In the genomic region with DNA sequence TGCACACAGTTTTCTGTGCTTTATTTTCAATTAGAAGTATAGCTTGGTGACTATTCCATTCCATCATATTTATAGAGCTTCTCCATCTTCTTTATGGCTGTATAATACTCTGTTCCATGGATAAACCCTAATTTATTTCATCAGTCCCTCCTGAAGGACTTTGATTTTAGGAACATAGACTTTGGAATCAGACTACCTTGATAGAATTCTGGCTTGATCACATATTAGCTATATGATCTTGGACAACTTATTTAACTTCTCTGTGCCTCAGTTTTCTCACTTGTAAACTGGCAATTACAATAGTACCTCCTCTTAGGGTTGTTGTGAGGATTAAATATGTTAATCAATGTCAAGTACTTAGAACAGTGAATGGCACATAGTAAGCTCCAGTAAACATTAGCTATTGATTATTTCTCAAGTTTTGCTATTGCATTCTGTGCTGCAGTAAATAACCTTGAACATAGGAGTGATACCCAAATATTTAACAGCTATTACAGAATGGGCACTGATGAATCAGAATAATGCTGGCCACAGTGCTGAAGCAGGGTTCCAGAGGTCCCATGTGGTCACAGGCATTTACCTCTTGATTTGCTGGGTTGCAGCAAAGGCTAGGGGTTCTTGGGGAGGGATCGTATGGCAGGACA, we compare ENCODE assay signal across 26 cellular contexts. TPM values are rescaled to one million over a fixed set of nuclear protein-coding genes. Genes with fewer than 3 reads are reported as not detected.
A peak's percentile ranks its signal among the peaks of the same experiment; 100 is the strongest.
DNase-seq lines count a peak whose midpoint lies in the region; ATAC-seq, FAIRE-seq and TF ChIP-seq lines count a peak whose summit lies in the region.
"Had no signal": no experiment of that assay in that cellular context is flagged by ENCODE, and none has a peak within 500 bp of the region (broad histone marks: within the 10 kb centered on the region; RNA-seq: fewer than 3 reads in every experiment).

No MANE protein-coding gene starts in this region.

- TF ChIP-seq CTCF in GM23338 (conservative IDR thresholded peaks at IDR 0.05; ENCODE audit: low read depth in 2 of 2) (no peak), HepG2 (CRISPR knock-in tag; IDR thresholded peaks at IDR 0.05) (no peak), foreskin fibroblast (IDR thresholded peaks at IDR 0.05; ENCODE audit: low read depth, low read length) (no peak), body of pancreas (IDR thresholded peaks at IDR 0.05) (no peak)

- no peak for ATAC-seq in GM23338
- peak; percentile 60 for ATAC-seq in HepG2
- no peak for ATAC-seq in body of pancreas
- ATAC-seq: A549, GM12878 had no signal

- intact Hi-C loops in HepG2 (cut with micrococcal nuclease; ENCODE audit: unreplicated experiment) (loop anchor here (1.0 kb wide), 1 partner anchor 113 kb away; no protein-coding TSS in a partner anchor), body of pancreas (cut with DNase I) (no loop called here)

- no peak for FAIRE-seq in HepG2 (lab: Jason Lieb, UNC)
- FAIRE-seq: A549, D721Med, GM12878, GM18507, GM19239, H54 had no signal

- TF ChIP-seq RAD21 in Ishikawa (IDR thresholded peaks at IDR 0.05; ENCODE audit: low read depth) (no peak), HepG2 (CRISPR knock-in tag; IDR thresholded peaks at IDR 0.05) (no peak)

- peaks cover 10% of the 10 kb centered on the region; the same call in 2 of the 3 replicates for H3K4me1 Mint-ChIP-seq in GM23338
- H3K4me1 Mint-ChIP-seq: CD14-positive monocyte; CD8-positive, alpha-beta memory T cell had no signal

- H3K27ac ChIP-seq in GM23338 (ENCODE audit: low read depth) (no peak overlapping the region), HepG2 (ENCODE audit: extremely low read length, insufficient read depth, low read length) (no peak overlapping the region), body of pancreas (no peak overlapping the region)
- H3K27ac ChIP-seq: A549; BLaER1 treated with 17β-estradiol and CSF1 and Interleukin-3, amounts not matched to agents 10 nM and 100 nM had no signal

- H3K4me1 ChIP-seq in GM23338 (ENCODE audit: insufficient read depth) (peaks cover 9% of the 10 kb centered on the region), HepG2 (ENCODE audit: insufficient read depth, low read length) (peaks cover 44% of the 10 kb centered on the region), body of pancreas (no peaks in the 10 kb centered on the region)
- H3K4me1 ChIP-seq: BE2C; BLaER1 treated with 17β-estradiol and CSF1 and Interleukin-3, amounts not matched to agents 10 nM and 100 nM; HAP-1 had no signal

- in situ Hi-C loops in HepG2 (cut with HindIII; ENCODE audit: extremely low pct_ligation_motif_present, low pct_unique_long_range_greater_than_20kb), result no loop called here

- no peaks in the 10 kb centered on the region for H3K9me3 Mint-ChIP-seq in GM23338
- H3K9me3 Mint-ChIP-seq: CD4-positive, alpha-beta T cell had no signal

- H3K27me3 ChIP-seq in GM23338 (ENCODE audit: insufficient read depth) (no peaks in the 10 kb centered on the region), HepG2 (ENCODE audit: control insufficient read depth in 1 of 2, insufficient read depth in 2 of 2, low read length in 2 of 2) (no peaks in the 10 kb centered on the region), body of pancreas (no peaks in the 10 kb centered on the region)
- H3K27me3 ChIP-seq: BE2C; BLaER1 treated with 17β-estradiol and CSF1 and Interleukin-3, amounts not matched to agents 10 nM and 100 nM had no signal

- CTCF ChIA-PET in HepG2 (lab: Yijun Ruan, JAX; ENCODE audit: low intra/inter-chr PET ratio, low total read pairs), result no interaction called here

- BruUV-seq in HepG2 (replicated peaks; lab: Mats Ljungman, UMichigan), result no TSS peak

- peaks cover 2% of the 10 kb centered on the region for H3K27me3 Mint-ChIP-seq in GM23338 (ENCODE audit: insufficient read depth, low read depth, poor library complexity)
- H3K27me3 Mint-ChIP-seq: CD4-positive, alpha-beta T cell had no signal

- H3F3A ChIP-seq in GM23338 (replicated peaks; ENCODE audit: low read depth), result no peaks in the 10 kb centered on the region

- no peak overlapping the region for H3K9ac ChIP-seq in HepG2 (ENCODE audit: insufficient read depth, low read depth, low read length)
- H3K9ac ChIP-seq: BLaER1 treated with 17β-estradiol and CSF1 and Interleukin-3, amounts not matched to agents 10 nM and 100 nM had no signal

- no peak overlapping the region for H3K4me3 Mint-ChIP-seq in GM23338
- H3K4me3 Mint-ChIP-seq: CD14-positive monocyte; CD4-positive, alpha-beta T cell; CD8-positive, alpha-beta memory T cell had no signal

- TF ChIP-seq EP300 in Ishikawa (IDR thresholded peaks at IDR 0.05; ENCODE audit: borderline replicate concordance) (no peak), HepG2 (IDR thresholded peaks at IDR 0.05; ENCODE audit: low read depth in 2 of 2, low read length in 2 of 2) (no peak), HepG2 (CRISPR knock-in tag; IDR thresholded peaks at IDR 0.05; ENCODE audit: borderline replicate concordance) (no peak)

- H3K4me2 ChIP-seq in GM23338 (no peak overlapping the region), HepG2 (ENCODE audit: low read depth, low read length) (no peak overlapping the region)
- H3K4me2 ChIP-seq: A549; BLaER1 treated with 17β-estradiol and CSF1 and Interleukin-3, amounts not matched to agents 10 nM and 100 nM had no signal

- no peaks in the 10 kb centered on the region for H3K36me3 Mint-ChIP-seq in GM23338 (ENCODE audit: low read depth)
- H3K36me3 Mint-ChIP-seq: CD14-positive monocyte; CD8-positive, alpha-beta memory T cell had no signal

- no peaks in the 10 kb centered on the region for H3K9me3 ChIP-seq in HepG2 (ENCODE audit: low read length)
- H3K9me3 ChIP-seq in body of pancreas, result no peaks in the 10 kb centered on the region
- H3K9me3 ChIP-seq: A549; BE2C; BLaER1 treated with 17β-estradiol and CSF1 and Interleukin-3, amounts not matched to agents 10 nM and 100 nM; HAP-1 had no signal

- H3K27ac Mint-ChIP-seq in GM23338, result no peak overlapping the region
- H3K27ac Mint-ChIP-seq: CD14-positive monocyte; CD4-positive, alpha-beta T cell; CD8-positive, alpha-beta memory T cell had no signal

- TF ChIP-seq POLR2A in HepG2 (IDR thresholded peaks at IDR 0.05; ENCODE audit: insufficient read depth in 1 of 2, low read depth in 2 of 2, low read length in 2 of 2), result no peak
- TF ChIP-seq POLR2A in body of pancreas (IDR thresholded peaks at IDR 0.05), result no peak

- DNase-seq in GM23338 (ENCODE audit: low spot score) (no peak), HepG2 (ENCODE audit: low spot score) (no peak), foreskin fibroblast (no peak), body of pancreas (no peak)
- DNase-seq in stimulated activated CD4-positive, alpha-beta T cell treated with anti-CD3 and anti-CD28 coated beads, Interleukin-12 subunit alpha, Interleukin-12 subunit beta, amount 100 ng/mL, for 4 hours, result no peak
- DNase-seq: 8988T; ACHN; AML-193; BE2C; CD4-positive, alpha-beta T cell; CD8-positive, alpha-beta memory T cell; DMS 273 treated with DMSO at 0.1 percent for 48 hours; DMS79; EL; GDM1; GOT3 had no signal

- WGBS in HepG2 (ENCODE audit: low lambda C conversion rate), result 100% methylated on average over 1 of the region's 1 CpG
- WGBS in body of pancreas, 2 donors, result 52 to 78% methylated on average over 1 of the region's 1 CpG

- no peaks in the 10 kb centered on the region for H3K9me2 ChIP-seq in GM23338 (ENCODE audit: insufficient read depth)

- H3K79me2 ChIP-seq in GM23338 (replicated peaks; ENCODE audit: insufficient read depth) (no peaks in the 10 kb centered on the region), HepG2 (ENCODE audit: insufficient read depth, low read length) (no peaks in the 10 kb centered on the region)

- H2AFZ ChIP-seq in GM23338 (no peak overlapping the region), HepG2 (ENCODE audit: low read length) (no peak overlapping the region)

- no peaks in the 10 kb centered on the region for H4K20me1 ChIP-seq in GM23338 (replicated peaks; ENCODE audit: insufficient read depth)
- no peaks in the 10 kb centered on the region for H4K20me1 ChIP-seq in HepG2 (ENCODE audit: insufficient read depth, low read length)
- H4K20me1 ChIP-seq: BLaER1 treated with 17β-estradiol and CSF1 and Interleukin-3, amounts not matched to agents 10 nM and 100 nM had no signal

- no peak overlapping the region for H3K4me3 ChIP-seq in GM23338
- no peak overlapping the region for H3K4me3 ChIP-seq in HepG2 (replicated peaks in 1 of 3; ENCODE audit: insufficient read depth in 1 of 3, low read depth in 2 of 3, low read length in 3 of 3)
- H3K4me3 ChIP-seq in foreskin fibroblast (ENCODE audit: low read depth in 1 of 2, low read length in 2 of 2), result no peak overlapping the region
- no peak overlapping the region for H3K4me3 ChIP-seq in body of pancreas
- H3K4me3 ChIP-seq: A549; BLaER1 treated with 17β-estradiol and CSF1 and Interleukin-3, amounts not matched to agents 10 nM and 100 nM; GM12878; HAP-1 had no signal

- POLR2A ChIA-PET in HepG2 (lab: Yijun Ruan, JAX), result interaction anchor here (1.0 to 2.9 kb wide), 5 partner anchors 12 to 24 kb away, joined by 3 to 12 read pairs (median 4); partner anchors contain the start of gene NR1H4

- H3K36me3 ChIP-seq in GM23338 (ENCODE audit: insufficient read depth), result no peaks in the 10 kb centered on the region
- H3K36me3 ChIP-seq in HepG2 (replicated peaks in 1 of 2; ENCODE audit: control insufficient read depth in 1 of 2, insufficient read depth in 2 of 2, low read length in 2 of 2), result no peaks in the 10 kb centered on the region
- H3K36me3 ChIP-seq in body of pancreas (replicated peaks in 1 of 2; ENCODE audit: insufficient read depth in 1 of 2, low read depth in 2 of 2), result no peaks in the 10 kb centered on the region
- H3K36me3 ChIP-seq: BE2C; BLaER1 treated with 17β-estradiol and CSF1 and Interleukin-3, amounts not matched to agents 10 nM and 100 nM; HAP-1 had no signal

RNA-seq across cellular contexts. Expression of gene NR1H4, which starts 12.2 kb away (rescaled TPM):
- not detected in 2 replicates for total RNA-seq in GM23338 (2014; rRNA removed; shearing (Covaris generic))
- polyA plus RNA-seq in GM23338 (2016; fragmentation: Nextera tagmentation; extraction: Ambion mirVana) (not detected in 2 replicates), HepG2 (2011; rRNA removed) (23.3 and 27.3 TPM in 2 replicates)
- total RNA-seq in HepG2 (2016; rRNA removed; fragmentation: Illumina TruSeq; extraction: Trizol) (114 and 147 TPM in 2 replicates), body of pancreas (1 to 10 TPM; 1.3 to 2.9 TPM)
- total RNA-seq in HepG2 (2016; cell fraction: cytosol; rRNA removed; fragmentation: Illumina TruSeq; extraction: Trizol; ENCODE audit: low read depth), result 63.9 and 64.8 TPM in 2 replicates
- total RNA-seq in HepG2 (2016; cell fraction: insoluble cytoplasmic fraction; rRNA removed; fragmentation: Illumina TruSeq; extraction: Trizol), result 113 and 150 TPM in 2 replicates
- 115 and 121 TPM in 2 replicates for total RNA-seq in HepG2 (2016; cell fraction: membrane; rRNA removed; fragmentation: Illumina TruSeq; extraction: Trizol)
- 102 and 112 TPM in 2 replicates for total RNA-seq in HepG2 (2016; cell fraction: nucleus; rRNA removed; fragmentation: Illumina TruSeq; extraction: Trizol)
- 10.5 and 19.8 TPM in 2 replicates for polyA plus RNA-seq in HepG2 (2011; cell fraction: cytosol; rRNA removed)
- 10.9 and 16.8 TPM in 2 replicates for polyA plus RNA-seq in HepG2 (2011; cell fraction: nucleus; rRNA removed)
- 21.7 and 39.5 TPM in 2 replicates for polyA plus RNA-seq in HepG2 (2012)
- 29.4 and 34.8 TPM in 2 replicates for polyA plus RNA-seq in HepG2 (2016; cell fraction: cytosol; fragmentation: Illumina TruSeq; extraction: Trizol; ENCODE audit: low read depth)
- 124 and 130 TPM in 2 replicates for polyA plus RNA-seq in HepG2 (2016; cell fraction: insoluble cytoplasmic fraction; fragmentation: Illumina TruSeq; extraction: Trizol; ENCODE audit: low read depth)
- 64.0 and 66.2 TPM in 2 replicates for polyA plus RNA-seq in HepG2 (2016; cell fraction: membrane; fragmentation: Illumina TruSeq; extraction: Trizol; ENCODE audit: low read depth)
- 76.5 and 77.0 TPM in 2 replicates for polyA plus RNA-seq in HepG2 (2016; cell fraction: nucleus; fragmentation: Illumina TruSeq; extraction: Trizol; ENCODE audit: insufficient read depth, low read depth)
- 10.0 TPM in 1 of 2 replicates, not detected in the other for polyA minus RNA-seq in HepG2 (2011; rRNA and poly(A)+ RNA removed; ENCODE audit: low replicate concordance)
- polyA minus RNA-seq in HepG2 (2011; cell fraction: cytosol; rRNA and poly(A)+ RNA removed), result 18.0 and 19.6 TPM in 2 replicates
- polyA minus RNA-seq in HepG2 (2011; cell fraction: nucleus; rRNA and poly(A)+ RNA removed), result 58.2 and 91.9 TPM in 2 replicates
- total RNA-seq: CD4-positive, alpha-beta T cell; CD8-positive, alpha-beta memory T cell; GM12878 had no signal
- polyA plus RNA-seq: CD14-positive monocyte; CD8-positive, alpha-beta memory T cell had no signal

Comparison
In these comparisons a context has a peak if more than half of its experiments do, and no peak if none do; other contexts are left out.
1. RNA of gene NR1H4, which starts 12.2 kb away (total RNA-seq): 63.9 to 150 TPM in HepG2; 1.3 to 2.9 TPM in body of pancreas and not detected in GM23338; every median in the first group is over 10 times any median in the second.